Comparison of ENCODE assay signal across 8 cellular contexts in the genomic region with DNA sequence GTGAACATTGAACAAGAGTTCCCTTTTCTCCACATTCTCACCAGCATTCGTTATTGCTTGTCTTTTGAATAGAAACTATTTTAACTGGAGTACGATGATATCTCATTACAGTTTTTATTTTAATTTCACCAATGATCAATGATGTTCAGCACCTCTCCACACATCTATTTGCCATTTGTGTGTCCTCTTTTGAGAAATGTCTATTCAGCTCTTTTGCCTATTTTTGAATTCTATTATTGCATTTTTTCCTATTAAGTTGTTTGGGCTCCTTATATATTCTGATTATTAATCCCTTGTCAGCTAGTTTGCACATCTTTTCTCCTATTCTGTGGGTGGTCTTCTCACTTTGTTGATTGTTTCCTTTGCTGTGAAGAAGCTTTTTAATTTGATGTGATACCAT.
"Had no signal": no experiment of that assay in that cellular context is flagged by ENCODE, and none has a peak within 500 bp of the region (broad histone marks: within the 10 kb centered on the region; RNA-seq: fewer than 3 reads in every experiment).

No MANE protein-coding gene starts in this region.

- ATAC-seq: HCT116 had no signal

- H3K27ac ChIP-seq: GM23248, HL-60 had no signal

- H3K4me3 ChIP-seq: GM23248, HAP-1 had no signal

- H2AFZ ChIP-seq: GM23248 had no signal

- DNase-seq: GM23248, GOT3, H7, HFFc6, KG1 had no signal

- H3K36me3 ChIP-seq: HAP-1 had no signal

- H3K9me3 ChIP-seq: HAP-1 had no signal

- H3K4me1 ChIP-seq: HAP-1 had no signal

- H3K9ac ChIP-seq: GM23248 had no signal
